Comparison of ENCODE assay signal across 9 cellular contexts in the genomic region with DNA sequence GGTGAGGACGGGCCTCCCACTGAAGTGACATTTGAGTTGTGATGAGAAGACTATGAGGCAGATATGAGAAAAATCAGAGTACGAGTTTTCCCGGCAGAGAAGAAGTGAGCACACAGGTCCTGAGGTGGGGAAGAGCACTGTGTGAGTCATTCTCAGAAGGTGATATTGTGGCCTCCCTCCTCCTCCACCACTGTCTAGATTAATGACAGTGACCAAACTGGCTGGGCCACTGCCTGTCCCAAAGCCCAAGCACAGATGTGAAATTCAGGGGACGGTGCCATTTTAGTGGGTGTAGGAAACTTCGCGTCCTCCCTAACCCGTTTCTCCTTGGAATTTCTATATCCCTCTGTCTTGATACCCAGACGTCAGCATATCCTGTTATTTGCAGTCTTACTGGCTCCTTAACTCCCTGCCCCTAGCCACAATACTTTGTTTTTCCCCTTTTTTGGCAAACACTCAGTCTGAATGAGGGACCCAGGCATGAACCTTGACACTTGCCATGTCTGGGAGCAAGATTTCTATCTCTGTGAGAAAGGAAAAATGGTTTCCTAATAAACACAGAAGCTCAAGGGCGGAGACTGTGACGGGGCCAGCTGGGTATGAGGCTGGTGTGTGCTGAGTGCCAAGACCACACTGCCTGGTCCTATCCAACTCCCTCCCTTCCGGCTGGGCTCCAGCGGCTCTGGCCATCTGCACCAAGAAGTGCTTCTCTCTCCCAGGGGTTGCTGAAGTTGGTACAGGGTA. TPM values are rescaled to one million over a fixed set of nuclear protein-coding genes. Genes with fewer than 3 reads are reported as not detected.
A peak's percentile ranks its signal among the peaks of the same experiment; 100 is the strongest.
DNase-seq lines count a peak whose midpoint lies in the region; ATAC-seq and TF ChIP-seq lines count a peak whose summit lies in the region.
"Had no signal": no experiment of that assay in that cellular context is flagged by ENCODE, and none has a peak within 500 bp of the region (broad histone marks: within the 10 kb centered on the region; RNA-seq: fewer than 3 reads in every experiment).

No MANE protein-coding gene starts in this region.

- ATAC-seq in body of pancreas, result peak; percentile 54
- ATAC-seq in GM18907 (IDR thresholded peaks at IDR 0.05; ENCODE audit: unreplicated experiment), result no peak
- ATAC-seq in HG03354 (IDR thresholded peaks at IDR 0.05; ENCODE audit: poor library complexity, severe bottlenecking, unreplicated experiment), result no peak

- H3K27me3 Mint-ChIP-seq in neural progenitor cell (ENCODE audit: insufficient read depth, low read depth), result no peaks in the 10 kb centered on the region

- H2AFZ ChIP-seq in neural progenitor cell (replicated peaks), result no peak overlapping the region

- H3K4me3 ChIP-seq in body of pancreas, result no peak overlapping the region
- no peak overlapping the region for H3K4me3 ChIP-seq in sigmoid colon
- H3K4me3 ChIP-seq in neural progenitor cell, result no peak overlapping the region

- peak; percentile 77 for DNase-seq in GM03348 (ENCODE audit: low spot score)
- DNase-seq in body of pancreas, result peak; percentile 26 to 69 (median 48)
- DNase-seq in hippocampal formation (lab: John Stamatoyannopoulos, UW), result peak; percentile 55 to 64
- DNase-seq in sigmoid colon, result peak; percentile 95
- DNase-seq in NCI-H345 (lab: John Stamatoyannopoulos, UW), result no peak
- DNase-seq in neural progenitor cell (ENCODE audit: low spot score), result no peak
- DNase-seq: nephron progenitor cell had no signal

- H3K27me3 ChIP-seq in body of pancreas (no peaks in the 10 kb centered on the region), sigmoid colon (no peaks in the 10 kb centered on the region), neural progenitor cell (no peaks in the 10 kb centered on the region)

- peaks cover 3% of the 10 kb centered on the region for H4K20me1 ChIP-seq in neural progenitor cell (ENCODE audit: low read depth)

- intact Hi-C loops in body of pancreas (cut with DNase I), result no loop called here
- intact Hi-C loops in sigmoid colon (cut with DNase I), result no loop called here

- H3F3A ChIP-seq in neural progenitor cell (ENCODE audit: low read depth), result no peaks in the 10 kb centered on the region

- H3K9me3 Mint-ChIP-seq in neural progenitor cell, result no peaks in the 10 kb centered on the region
- H3K9me3 Mint-ChIP-seq: nephron progenitor cell had no signal

- H3K36me3 ChIP-seq in body of pancreas (replicated peaks in 1 of 2; ENCODE audit: insufficient read depth in 1 of 2, low read depth in 2 of 2) (no peaks in the 10 kb centered on the region), sigmoid colon (no peaks in the 10 kb centered on the region), neural progenitor cell (no peaks in the 10 kb centered on the region)

- no peaks in the 10 kb centered on the region for H3K36me3 Mint-ChIP-seq in neural progenitor cell

- H3K4me1 Mint-ChIP-seq in neural progenitor cell, result peaks cover 9% of the 10 kb centered on the region

- H3K27ac ChIP-seq in body of pancreas (no peak overlapping the region), sigmoid colon (peak overlapping the region; percentile 77 to 90 (median 85)), neural progenitor cell (no peak overlapping the region)

- H3K9me3 ChIP-seq in body of pancreas (no peaks in the 10 kb centered on the region), sigmoid colon (no peaks in the 10 kb centered on the region), neural progenitor cell (ENCODE audit: low read depth) (no peaks in the 10 kb centered on the region)

- TF ChIP-seq CTCF in body of pancreas (IDR thresholded peaks at IDR 0.05), result no peak
- TF ChIP-seq CTCF in sigmoid colon (IDR thresholded peaks at IDR 0.05), result no peak
- no peak for TF ChIP-seq CTCF in neural progenitor cell (IDR thresholded peaks at IDR 0.05)

- H3K9ac ChIP-seq in neural progenitor cell, result no peak overlapping the region

- no peak for TF ChIP-seq EP300 in sigmoid colon (IDR thresholded peaks at IDR 0.05)

- H3K79me2 ChIP-seq in neural progenitor cell (ENCODE audit: low read depth), result no peaks in the 10 kb centered on the region

- no peak overlapping the region for H3K4me2 ChIP-seq in neural progenitor cell

- WGBS in body of pancreas, 2 donors, result 64 to 80% methylated on average over 12 of the region's 12 CpGs
- 60 to 82% methylated on average over 12 of the region's 12 CpGs for WGBS in sigmoid colon, 2 donors

- no peak overlapping the region for H3K27ac Mint-ChIP-seq in neural progenitor cell
- H3K27ac Mint-ChIP-seq: nephron progenitor cell had no signal

- TF ChIP-seq POLR2A in body of pancreas (IDR thresholded peaks at IDR 0.05), result no peak
- no peak for TF ChIP-seq POLR2A in sigmoid colon (IDR thresholded peaks at IDR 0.05)

- no peak overlapping the region for H3K4me3 Mint-ChIP-seq in neural progenitor cell
- H3K4me3 Mint-ChIP-seq: nephron progenitor cell had no signal

- H3K4me1 ChIP-seq in body of pancreas (peaks cover 9% of the 10 kb centered on the region), sigmoid colon (peaks cover 0 to 97% (median 83%) of the 10 kb centered on the region in 4 donors), neural progenitor cell (peaks cover 15% of the 10 kb centered on the region)

RNA-seq across cellular contexts. Expression of gene PRICKLE2, which starts 15.2 kb away (rescaled TPM):
- total RNA-seq in body of pancreas (10 to 100 TPM; 23.4 to 41.5 TPM), sigmoid colon (10 to 100 TPM; 61.1 to 96.7 (median 69.9) TPM), neural progenitor cell (ENCODE audit: low replicate concordance) (10.7 and 11.5 TPM in 2 replicates)
- polyA plus RNA-seq in sigmoid colon, result 1 to 10 TPM in 2 of 3 donors, under 1 TPM in 1; 0.69 to 3.4 (median 1.2) TPM

Comparison
In these comparisons a context has a peak if more than half of its experiments do, and no peak if none do; other contexts are left out.
1. DNase-seq: peak in GM03348 (single experiment), body of pancreas (4 of 4), hippocampal formation (2 of 2) and sigmoid colon (single experiment); none in NCI-H345 (single experiment) and neural progenitor cell (single experiment).
2. H3K27ac ChIP-seq: peak in sigmoid colon (4 of 4); none in body of pancreas (0 of 4) and neural progenitor cell (single experiment).